ENCODE assay signal across 8 cellular contexts in genomic region chr12:111529424-111530368, GRCh38.
A peak's percentile ranks its signal among the peaks of the same experiment; 100 is the strongest.
DNase-seq lines count a peak whose midpoint lies in the region; ATAC-seq, FAIRE-seq and TF ChIP-seq lines count a peak whose summit lies in the region.

No MANE protein-coding gene starts in this region.

- H3K27me3 ChIP-seq in pancreas (no peaks in the 10 kb centered on the region), transverse colon (no peaks in the 10 kb centered on the region)

- no peak overlapping the region for H3K4me3 Mint-ChIP-seq in activated T-helper 1 cell treated with anti-CD3 and anti-CD28 coated beads, Interleukin-12 subunit alpha, Interleukin-12 subunit beta, Interleukin-2, Interleukin-4 antibody, amounts not matched to agents 30 ng/mL and 10 ng/mL and 1 ng/mL, durations not matched to agents 14 hours and 24 hours and 36 hours

- peak; percentile 59 for DNase-seq in DMS114 treated with DMSO at 0.1 percent for 48 hours (lab: John Stamatoyannopoulos, UW; ENCODE audit: unreplicated experiment)
- peak; percentile 80 for DNase-seq in HuH-7 (ENCODE audit: low spot score)
- DNase-seq in RPMI7951 (ENCODE audit: low read depth): peak; percentile 55
- DNase-seq in activated T-helper 1 cell treated with anti-CD3 and anti-CD28 coated beads, Interleukin-12 subunit alpha, Interleukin-12 subunit beta, Interleukin-2, Interleukin-4 antibody, amounts not matched to agents 30 ng/mL and 10 ng/mL and 1 ng/mL, durations not matched to agents 14 hours and 24 hours and 36 hours (ENCODE audit: low spot score): peak; percentile 47
- peak; percentile 35 to 57 for DNase-seq in frontal cortex (ENCODE audit: low spot score in 2 of 2)
- peak in 5 of 6 donors; percentile 21 to 57 (median 22) for DNase-seq in pancreas
- peak; percentile 41 for DNase-seq in transverse colon

- intact Hi-C loops in activated T-helper 1 cell treated with anti-CD3 and anti-CD28 coated beads, Interleukin-12 subunit alpha, Interleukin-12 subunit beta, Interleukin-2, Interleukin-4 antibody, amounts not matched to agents 30 ng/mL and 10 ng/mL and 1 ng/mL, durations not matched to agents 14 hours and 24 hours and 36 hours (cut with micrococcal nuclease): loop anchor here (1.0 to 5.0 kb wide), 6 partner anchors 8 to 198 kb away; partner anchors contain the start of gene ATXN2
- intact Hi-C loops in pancreas (cut with DNase I): loop anchor here in 1 of 3 donors (10.0 kb wide), 1 partner anchor 135 kb away; no protein-coding TSS in a partner anchor
- intact Hi-C loops in transverse colon (cut with DNase I; ENCODE audit: low total_unique reads): loop anchor here (10.0 kb wide), 1 partner anchor 135 kb away; no protein-coding TSS in a partner anchor

- peaks cover 0 to 7% (median 0%) of the 10 kb centered on the region in 3 donors for H3K36me3 ChIP-seq in pancreas
- peaks cover 0 to 16% (median 5%) of the 10 kb centered on the region in 4 donors for H3K36me3 ChIP-seq in transverse colon

- H3K9me3 ChIP-seq in pancreas: no peaks in the 10 kb centered on the region
- no peaks in the 10 kb centered on the region for H3K9me3 ChIP-seq in transverse colon

- H3K4me1 Mint-ChIP-seq in activated T-helper 1 cell treated with anti-CD3 and anti-CD28 coated beads, Interleukin-12 subunit alpha, Interleukin-12 subunit beta, Interleukin-2, Interleukin-4 antibody, amounts not matched to agents 30 ng/mL and 10 ng/mL and 1 ng/mL, durations not matched to agents 14 hours and 24 hours and 36 hours (ENCODE audit: low read depth): peaks cover 14% of the 10 kb centered on the region

- TF ChIP-seq POLR2A in transverse colon (IDR thresholded peaks at IDR 0.05): no peak

- H3K27ac Mint-ChIP-seq in activated T-helper 1 cell treated with anti-CD3 and anti-CD28 coated beads, Interleukin-12 subunit alpha, Interleukin-12 subunit beta, Interleukin-2, Interleukin-4 antibody, amounts not matched to agents 30 ng/mL and 10 ng/mL and 1 ng/mL, durations not matched to agents 14 hours and 24 hours and 36 hours: peak overlapping the region; percentile 44

- H3K9me3 Mint-ChIP-seq in activated T-helper 1 cell treated with anti-CD3 and anti-CD28 coated beads, Interleukin-12 subunit alpha, Interleukin-12 subunit beta, Interleukin-2, Interleukin-4 antibody, amounts not matched to agents 30 ng/mL and 10 ng/mL and 1 ng/mL, durations not matched to agents 14 hours and 24 hours and 36 hours: no peaks in the 10 kb centered on the region

- ATAC-seq in pancreas (peak in 3 of 4 donors; percentile 82 to 87 (median 85)), GM18502 (IDR thresholded peaks at IDR 0.05; ENCODE audit: poor library complexity, unreplicated experiment) (no peak)

- FAIRE-seq in frontal cortex (lab: Jason Lieb, UNC) (no peak), pancreas (lab: Jason Lieb, UNC) (no peak)

- H3K4me3 ChIP-seq in pancreas: no peak overlapping the region
- H3K4me3 ChIP-seq in transverse colon: no peak overlapping the region

- 51 to 54% methylated on average over 8 of the region's 8 CpGs for WGBS in pancreas, 2 donors
- whole genome bisulfite sequencing in transverse colon (ENCODE audit: low coverage in 1 of 2), 2 donors: 45 to 55% methylated on average over 7 to 8 of the region's 8 CpGs

- no peaks in the 10 kb centered on the region for H3K4me1 ChIP-seq in pancreas
- H3K4me1 ChIP-seq in transverse colon: no peaks in the 10 kb centered on the region

- in situ Hi-C loops in transverse colon (cut with MboI; ENCODE audit: low pct_ligation_motif_present in 1 of 4, low pct_unique_long_range_greater_than_20kb in 1 of 4, low sequenced_read_pairs in 3 of 4): loop anchor here in 1 of 4 donors (25.0 kb wide), 1 partner anchor 142 kb away; no protein-coding TSS in a partner anchor

- TF ChIP-seq CTCF in pancreas (IDR thresholded peaks at IDR 0.05): peak; percentile 34 to 48 (median 46)
- TF ChIP-seq CTCF in transverse colon (IDR thresholded peaks at IDR 0.05): peak; percentile 39 to 57 (median 54)

- no peak for TF ChIP-seq EP300 in transverse colon (IDR thresholded peaks at IDR 0.05; ENCODE audit: low read depth)

- H3K36me3 Mint-ChIP-seq in activated T-helper 1 cell treated with anti-CD3 and anti-CD28 coated beads, Interleukin-12 subunit alpha, Interleukin-12 subunit beta, Interleukin-2, Interleukin-4 antibody, amounts not matched to agents 30 ng/mL and 10 ng/mL and 1 ng/mL, durations not matched to agents 14 hours and 24 hours and 36 hours (ENCODE audit: low read depth): peaks cover 11% of the 10 kb centered on the region

- no peaks in the 10 kb centered on the region for H3K27me3 Mint-ChIP-seq in activated T-helper 1 cell treated with anti-CD3 and anti-CD28 coated beads, Interleukin-12 subunit alpha, Interleukin-12 subunit beta, Interleukin-2, Interleukin-4 antibody, amounts not matched to agents 30 ng/mL and 10 ng/mL and 1 ng/mL, durations not matched to agents 14 hours and 24 hours and 36 hours (ENCODE audit: insufficient read depth)

- no peak overlapping the region for H3K27ac ChIP-seq in pancreas
- H3K27ac ChIP-seq in transverse colon: no peak overlapping the region

Comparison
In these comparisons a context has a peak if more than half of its experiments do, and no peak if none do; other contexts are left out.
1. DNase-seq: peak in every context shown above with its lines; median percentile 80 in HuH-7; 59 in DMS114 treated with DMSO at 0.1 percent for 48 hours; 55 in RPMI7951; 47 in activated T-helper 1 cell treated with anti-CD3 and anti-CD28 coated beads, Interleukin-12 subunit alpha, Interleukin-12 subunit beta, Interleukin-2, Interleukin-4 antibody, amounts not matched to agents 30 ng/mL and 10 ng/mL and 1 ng/mL, durations not matched to agents 14 hours and 24 hours and 36 hours; 46 in frontal cortex; 41 in transverse colon; 22 in pancreas.